In genomic region chr3:14124223-14124614, GRCh38 we compare ENCODE assay signal across 1 cellular context.
A peak's percentile ranks its signal among the peaks of the same experiment; 100 is the strongest.
TF ChIP-seq lines count a peak whose summit lies in the region.

No MANE protein-coding gene starts in this region.

TF ChIP-seq in HepG2, 621 proteins besides CTCF, POLR2A, EP300 and RAD21 (continued from another document and continues in another):
- 0 out of 2 replicates have a peak, but pooled peaks have one; percentile 14 for TF ChIP-seq GATAD2A (CRISPR knock-in tag; IDR thresholded peaks at IDR 0.05)
- 0 out of 2 replicates have a peak, but pooled peaks have one; percentile 62 for TF ChIP-seq HDAC1 (CRISPR knock-in tag; IDR thresholded peaks at IDR 0.05)
- 0 out of 2 replicates have a peak, but pooled peaks have one; percentile 64 for TF ChIP-seq ZNF432 (CRISPR knock-in tag; IDR thresholded peaks at IDR 0.05; ENCODE audit: borderline replicate concordance)
- TF ChIP-seq NFAT5 (CRISPR knock-in tag; IDR thresholded peaks at IDR 0.05): no peak
- TF ChIP-seq GTF2F1 (IDR thresholded peaks at IDR 0.05; ENCODE audit: low read length): no peak
- 0 out of 2 replicates have a peak, but pooled peaks have one; percentile 19 for TF ChIP-seq ZNF362 (CRISPR knock-in tag; IDR thresholded peaks at IDR 0.05; ENCODE audit: borderline replicate concordance)
- peak; percentile 64 for TF ChIP-seq PATZ1 (CRISPR knock-in tag; IDR thresholded peaks at IDR 0.05)
- no peak for TF ChIP-seq FOXO1 (CRISPR knock-in tag; IDR thresholded peaks at IDR 0.05)
- peak; percentile 74; the same call in 1 of the 2 replicates for TF ChIP-seq GATAD1 (CRISPR knock-in tag; IDR thresholded peaks at IDR 0.05)
- no peak for TF ChIP-seq ZNF574 (CRISPR knock-in tag; IDR thresholded peaks at IDR 0.05)
- TF ChIP-seq SRY (CRISPR knock-in tag; IDR thresholded peaks at IDR 0.05): no peak
- TF ChIP-seq IKZF1 (IDR thresholded peaks at IDR 0.05): no peak
- 0 out of 2 replicates have a peak, but pooled peaks have one; percentile 18 for TF ChIP-seq ZFP36L2 (CRISPR knock-in tag; IDR thresholded peaks at IDR 0.05)
- TF ChIP-seq PITX1 (CRISPR knock-in tag; IDR thresholded peaks at IDR 0.05): no peak
- TF ChIP-seq EHMT2 (IDR thresholded peaks at IDR 0.05; ENCODE audit: borderline replicate concordance, low read depth, low read length): no peak
- no peak for TF ChIP-seq ZBTB37 (CRISPR knock-in tag; IDR thresholded peaks at IDR 0.05)
- 0 out of 2 replicates have a peak, but pooled peaks have one; percentile 25 for TF ChIP-seq CENPX (CRISPR knock-in tag; IDR thresholded peaks at IDR 0.05)
- TF ChIP-seq ZBTB8A (CRISPR knock-in tag; IDR thresholded peaks at IDR 0.05; ENCODE audit: borderline replicate concordance, low read depth): no peak
- TF ChIP-seq ZBTB7A (CRISPR knock-in tag; IDR thresholded peaks at IDR 0.05): 0 out of 2 replicates have a peak, but pooled peaks have one; percentile 25
- TF ChIP-seq ZNF549 (CRISPR knock-in tag; IDR thresholded peaks at IDR 0.05): no peak
- no peak for TF ChIP-seq ZNF326 (CRISPR knock-in tag; IDR thresholded peaks at IDR 0.05; ENCODE audit: borderline replicate concordance)
- no peak for TF ChIP-seq FOSL1 (CRISPR knock-in tag; IDR thresholded peaks at IDR 0.05; ENCODE audit: borderline replicate concordance)
- no peak for TF ChIP-seq ATF7-NPFF (CRISPR knock-in tag; IDR thresholded peaks at IDR 0.05; ENCODE audit: low read depth)
- 0 out of 2 replicates have a peak, but pooled peaks have one; percentile 17 for TF ChIP-seq ATF6 (CRISPR knock-in tag; conservative IDR thresholded peaks at IDR 0.05)
- TF ChIP-seq TAF1 (CRISPR knock-in tag; IDR thresholded peaks at IDR 0.05): peak; percentile 47; the same call in 1 of the 2 replicates
- 0 out of 2 replicates have a peak, but pooled peaks have one; percentile 30 for TF ChIP-seq IRX3 (CRISPR knock-in tag; IDR thresholded peaks at IDR 0.05; ENCODE audit: borderline replicate concordance, low read depth)
- TF ChIP-seq SP4 (CRISPR knock-in tag; IDR thresholded peaks at IDR 0.05): no peak
- peak; percentile 29; the same call in 1 of the 2 replicates for TF ChIP-seq FOXC1 (CRISPR knock-in tag; IDR thresholded peaks at IDR 0.05; ENCODE audit: borderline replicate concordance)
- no peak; the same call in 1 of the 2 replicates for TF ChIP-seq FOXA3 (CRISPR knock-in tag; IDR thresholded peaks at IDR 0.05)
- no peak for TF ChIP-seq ZIK1 (CRISPR knock-in tag; IDR thresholded peaks at IDR 0.05; ENCODE audit: borderline replicate concordance, low read depth)
- TF ChIP-seq POLR2AphosphoS5 (IDR thresholded peaks at IDR 0.05; ENCODE audit: low read depth, low read length): no peak; the same call in none of the 2 replicates
- no peak for TF ChIP-seq ZSCAN31 (CRISPR knock-in tag; IDR thresholded peaks at IDR 0.05; ENCODE audit: low read depth)
- TF ChIP-seq RCOR2 (CRISPR knock-in tag; IDR thresholded peaks at IDR 0.05): no peak
- no peak for TF ChIP-seq ZNF275 (CRISPR knock-in tag; IDR thresholded peaks at IDR 0.05; ENCODE audit: borderline replicate concordance)
- no peak for TF ChIP-seq DDIT3 (CRISPR knock-in tag; IDR thresholded peaks at IDR 0.05)
- peak; percentile 49; the same call in 1 of the 2 replicates for TF ChIP-seq KDM5A (IDR thresholded peaks at IDR 0.05; ENCODE audit: borderline replicate concordance, low read length)
- no peak for TF ChIP-seq SIX1 (CRISPR knock-in tag; IDR thresholded peaks at IDR 0.05; ENCODE audit: borderline replicate concordance)
- no peak for TF ChIP-seq ZNF136 (CRISPR knock-in tag; IDR thresholded peaks at IDR 0.05; ENCODE audit: low read depth)
- TF ChIP-seq ZNF724P (CRISPR knock-in tag; IDR thresholded peaks at IDR 0.05; ENCODE audit: borderline replicate concordance): no peak
- TF ChIP-seq SNRNP70 (IDR thresholded peaks at IDR 0.05; ENCODE audit: low read depth, low read length): no peak
- TF ChIP-seq AGO2 (optimal IDR thresholded peaks at IDR 0.05; ENCODE audit: low read depth, low read length): peak; percentile 75
- TF ChIP-seq ZNF468 (CRISPR knock-in tag; IDR thresholded peaks at IDR 0.05): no peak
- TF ChIP-seq ZBTB33 (CRISPR knock-in tag; IDR thresholded peaks at IDR 0.05): no peak
- peak; percentile 61 for TF ChIP-seq KMT2B (CRISPR knock-in tag; IDR thresholded peaks at IDR 0.05)
- TF ChIP-seq NR1H2 (CRISPR knock-in tag; IDR thresholded peaks at IDR 0.05; ENCODE audit: borderline replicate concordance, low read depth): no peak
- no peak for TF ChIP-seq MTF1 (CRISPR knock-in tag; IDR thresholded peaks at IDR 0.05)
- TF ChIP-seq ETV6 (CRISPR knock-in tag; conservative IDR thresholded peaks at IDR 0.05): 0 out of 2 replicates have a peak, but pooled peaks have one; percentile 27
- TF ChIP-seq ZNF44 (CRISPR knock-in tag; IDR thresholded peaks at IDR 0.05): 0 out of 2 replicates have a peak, but pooled peaks have one; percentile 1
